ENCODE assay signal across 1 cellular context in genomic region chr19:1825909-1826556, GRCh38.
TF ChIP-seq lines count a peak whose summit lies in the region.

No MANE protein-coding gene starts in this region.

TF ChIP-seq in K562, 482 proteins besides CTCF, POLR2A, EP300 and RAD21 (continued from another document and continues in another):
- TF ChIP-seq ZNF12 (CRISPR knock-in tag; IDR thresholded peaks at IDR 0.05) (no peak), ATF7 (IDR thresholded peaks at IDR 0.05) (peak; percentile 51; the same call in 1 of the 2 replicates), NONO (IDR thresholded peaks at IDR 0.05; ENCODE audit: low read depth in 2 of 2, low read length in 1 of 2) (no peak), ZC3H11A (IDR thresholded peaks at IDR 0.05; ENCODE audit: low read depth, low read length) (no peak), FIP1L1 (IDR thresholded peaks at IDR 0.05; ENCODE audit: low read depth, low read length, poor library complexity, severe bottlenecking) (no peak), EGR1 (conservative IDR thresholded peaks at IDR 0.05) (no peak), CBX1 (IDR thresholded peaks at IDR 0.05; ENCODE audit: low read depth) (no peak), KLF6 (CRISPR knock-in tag; IDR thresholded peaks at IDR 0.05; ENCODE audit: borderline replicate concordance) (no peak), TBP (optimal IDR thresholded peaks at IDR 0.05; ENCODE audit: low read depth, low read length) (no peak), HNRNPK (IDR thresholded peaks at IDR 0.05; ENCODE audit: low read depth, low read length, poor library complexity, severe bottlenecking) (no peak), GATAD2B (IDR thresholded peaks at IDR 0.05; ENCODE audit: borderline replicate concordance) (no peak; the same call in 1 of the 2 replicates), PHF20 (IDR thresholded peaks at IDR 0.05; ENCODE audit: partially characterized antibody) (no peak), FOXA1 (IDR thresholded peaks at IDR 0.05; ENCODE audit: borderline replicate concordance) (no peak), MITF (IDR thresholded peaks at IDR 0.05) (no peak), SMC3 (conservative IDR thresholded peaks at IDR 0.05; ENCODE audit: insufficient read depth, low read depth, low read length) (peak; percentile 75), ZNF174 (CRISPR knock-in tag; IDR thresholded peaks at IDR 0.05) (no peak), TGIF2 (CRISPR knock-in tag; IDR thresholded peaks at IDR 0.05) (no peak), THAP12 (CRISPR knock-in tag; IDR thresholded peaks at IDR 0.05) (no peak), ZNF347 (CRISPR knock-in tag; IDR thresholded peaks at IDR 0.05; ENCODE audit: low read depth) (no peak), ETV6 (IDR thresholded peaks at IDR 0.05; ENCODE audit: borderline replicate concordance in 1 of 2, low read depth in 2 of 2, low read length in 1 of 2) (no peak), ETV6 (CRISPR knock-in tag; IDR thresholded peaks at IDR 0.05; ENCODE audit: borderline replicate concordance) (no peak), JUND (IDR thresholded peaks at IDR 0.05; ENCODE audit: borderline replicate concordance, low read depth, low read length) (no peak), JUND (tag; IDR thresholded peaks at IDR 0.05; ENCODE audit: borderline replicate concordance, low read depth, low read length) (no peak; the same call in 2 of the 3 replicates), RBM39 (optimal IDR thresholded peaks at IDR 0.05; ENCODE audit: low read depth, low read length) (peak; percentile 81), OTX1 (CRISPR knock-in tag; IDR thresholded peaks at IDR 0.05) (no peak), ZNF586 (CRISPR knock-in tag; conservative IDR thresholded peaks at IDR 0.05) (no peak), ZNF75A (CRISPR knock-in tag; IDR thresholded peaks at IDR 0.05) (no peak), CBFA2T2 (conservative IDR thresholded peaks at IDR 0.05) (no peak), GMEB1 (CRISPR knock-in tag; IDR thresholded peaks at IDR 0.05) (no peak), NFE2 (IDR thresholded peaks at IDR 0.05; ENCODE audit: low read depth) (no peak), HDGF (IDR thresholded peaks at IDR 0.05) (peak; percentile 92)
- TF ChIP-seq, protein P1, sequence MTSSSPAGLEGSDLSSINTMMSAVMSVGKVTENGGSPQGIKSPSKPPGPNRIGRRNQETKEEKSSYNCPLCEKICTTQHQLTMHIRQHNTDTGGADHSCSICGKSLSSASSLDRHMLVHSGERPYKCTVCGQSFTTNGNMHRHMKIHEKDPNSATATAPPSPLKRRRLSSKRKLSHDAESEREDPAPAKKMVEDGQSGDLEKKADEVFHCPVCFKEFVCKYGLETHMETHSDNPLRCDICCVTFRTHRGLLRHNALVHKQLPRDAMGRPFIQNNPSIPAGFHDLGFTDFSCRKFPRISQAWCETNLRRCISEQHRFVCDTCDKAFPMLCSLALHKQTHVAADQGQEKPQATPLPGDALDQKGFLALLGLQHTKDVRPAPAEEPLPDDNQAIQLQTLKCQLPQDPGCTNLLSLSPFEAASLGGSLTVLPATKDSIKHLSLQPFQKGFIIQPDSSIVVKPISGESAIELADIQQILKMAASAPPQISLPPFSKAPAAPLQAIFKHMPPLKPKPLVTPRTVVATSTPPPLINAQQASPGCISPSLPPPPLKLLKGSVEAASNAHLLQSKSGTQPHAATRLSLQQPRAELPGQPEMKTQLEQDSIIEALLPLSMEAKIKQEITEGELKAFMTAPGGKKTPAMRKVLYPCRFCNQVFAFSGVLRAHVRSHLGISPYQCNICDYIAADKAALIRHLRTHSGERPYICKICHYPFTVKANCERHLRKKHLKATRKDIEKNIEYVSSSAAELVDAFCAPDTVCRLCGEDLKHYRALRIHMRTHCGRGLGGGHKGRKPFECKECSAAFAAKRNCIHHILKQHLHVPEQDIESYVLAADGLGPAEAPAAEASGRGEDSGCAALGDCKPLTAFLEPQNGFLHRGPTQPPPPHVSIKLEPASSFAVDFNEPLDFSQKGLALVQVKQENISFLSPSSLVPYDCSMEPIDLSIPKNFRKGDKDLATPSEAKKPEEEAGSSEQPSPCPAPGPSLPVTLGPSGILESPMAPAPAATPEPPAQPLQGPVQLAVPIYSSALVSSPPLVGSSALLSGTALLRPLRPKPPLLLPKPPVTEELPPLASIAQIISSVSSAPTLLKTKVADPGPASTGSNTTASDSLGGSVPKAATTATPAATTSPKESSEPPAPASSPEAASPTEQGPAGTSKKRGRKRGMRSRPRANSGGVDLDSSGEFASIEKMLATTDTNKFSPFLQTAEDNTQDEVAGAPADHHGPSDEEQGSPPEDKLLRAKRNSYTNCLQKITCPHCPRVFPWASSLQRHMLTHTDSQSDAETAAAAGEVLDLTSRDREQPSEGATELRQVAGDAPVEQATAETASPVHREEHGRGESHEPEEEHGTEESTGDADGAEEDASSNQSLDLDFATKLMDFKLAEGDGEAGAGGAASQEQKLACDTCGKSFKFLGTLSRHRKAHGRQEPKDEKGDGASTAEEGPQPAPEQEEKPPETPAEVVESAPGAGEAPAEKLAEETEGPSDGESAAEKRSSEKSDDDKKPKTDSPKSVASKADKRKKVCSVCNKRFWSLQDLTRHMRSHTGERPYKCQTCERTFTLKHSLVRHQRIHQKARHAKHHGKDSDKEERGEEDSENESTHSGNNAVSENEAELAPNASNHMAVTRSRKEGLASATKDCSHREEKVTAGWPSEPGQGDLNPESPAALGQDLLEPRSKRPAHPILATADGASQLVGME (CRISPR knock-in tag; IDR thresholded peaks at IDR 0.05) = no peak
- TF ChIP-seq, protein P2, sequence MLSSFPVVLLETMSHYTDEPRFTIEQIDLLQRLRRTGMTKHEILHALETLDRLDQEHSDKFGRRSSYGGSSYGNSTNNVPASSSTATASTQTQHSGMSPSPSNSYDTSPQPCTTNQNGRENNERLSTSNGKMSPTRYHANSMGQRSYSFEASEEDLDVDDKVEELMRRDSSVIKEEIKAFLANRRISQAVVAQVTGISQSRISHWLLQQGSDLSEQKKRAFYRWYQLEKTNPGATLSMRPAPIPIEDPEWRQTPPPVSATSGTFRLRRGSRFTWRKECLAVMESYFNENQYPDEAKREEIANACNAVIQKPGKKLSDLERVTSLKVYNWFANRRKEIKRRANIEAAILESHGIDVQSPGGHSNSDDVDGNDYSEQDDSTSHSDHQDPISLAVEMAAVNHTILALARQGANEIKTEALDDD (IDR thresholded peaks at IDR 0.05) = no peak
- TF ChIP-seq, protein P3, sequence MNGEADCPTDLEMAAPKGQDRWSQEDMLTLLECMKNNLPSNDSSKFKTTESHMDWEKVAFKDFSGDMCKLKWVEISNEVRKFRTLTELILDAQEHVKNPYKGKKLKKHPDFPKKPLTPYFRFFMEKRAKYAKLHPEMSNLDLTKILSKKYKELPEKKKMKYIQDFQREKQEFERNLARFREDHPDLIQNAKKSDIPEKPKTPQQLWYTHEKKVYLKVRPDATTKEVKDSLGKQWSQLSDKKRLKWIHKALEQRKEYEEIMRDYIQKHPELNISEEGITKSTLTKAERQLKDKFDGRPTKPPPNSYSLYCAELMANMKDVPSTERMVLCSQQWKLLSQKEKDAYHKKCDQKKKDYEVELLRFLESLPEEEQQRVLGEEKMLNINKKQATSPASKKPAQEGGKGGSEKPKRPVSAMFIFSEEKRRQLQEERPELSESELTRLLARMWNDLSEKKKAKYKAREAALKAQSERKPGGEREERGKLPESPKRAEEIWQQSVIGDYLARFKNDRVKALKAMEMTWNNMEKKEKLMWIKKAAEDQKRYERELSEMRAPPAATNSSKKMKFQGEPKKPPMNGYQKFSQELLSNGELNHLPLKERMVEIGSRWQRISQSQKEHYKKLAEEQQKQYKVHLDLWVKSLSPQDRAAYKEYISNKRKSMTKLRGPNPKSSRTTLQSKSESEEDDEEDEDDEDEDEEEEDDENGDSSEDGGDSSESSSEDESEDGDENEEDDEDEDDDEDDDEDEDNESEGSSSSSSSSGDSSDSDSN (IDR thresholded peaks at IDR 0.05; ENCODE audit: borderline replicate concordance in 1 of 2, low read depth in 2 of 2, low read length in 2 of 2) = no peak
- TF ChIP-seq, protein P4, sequence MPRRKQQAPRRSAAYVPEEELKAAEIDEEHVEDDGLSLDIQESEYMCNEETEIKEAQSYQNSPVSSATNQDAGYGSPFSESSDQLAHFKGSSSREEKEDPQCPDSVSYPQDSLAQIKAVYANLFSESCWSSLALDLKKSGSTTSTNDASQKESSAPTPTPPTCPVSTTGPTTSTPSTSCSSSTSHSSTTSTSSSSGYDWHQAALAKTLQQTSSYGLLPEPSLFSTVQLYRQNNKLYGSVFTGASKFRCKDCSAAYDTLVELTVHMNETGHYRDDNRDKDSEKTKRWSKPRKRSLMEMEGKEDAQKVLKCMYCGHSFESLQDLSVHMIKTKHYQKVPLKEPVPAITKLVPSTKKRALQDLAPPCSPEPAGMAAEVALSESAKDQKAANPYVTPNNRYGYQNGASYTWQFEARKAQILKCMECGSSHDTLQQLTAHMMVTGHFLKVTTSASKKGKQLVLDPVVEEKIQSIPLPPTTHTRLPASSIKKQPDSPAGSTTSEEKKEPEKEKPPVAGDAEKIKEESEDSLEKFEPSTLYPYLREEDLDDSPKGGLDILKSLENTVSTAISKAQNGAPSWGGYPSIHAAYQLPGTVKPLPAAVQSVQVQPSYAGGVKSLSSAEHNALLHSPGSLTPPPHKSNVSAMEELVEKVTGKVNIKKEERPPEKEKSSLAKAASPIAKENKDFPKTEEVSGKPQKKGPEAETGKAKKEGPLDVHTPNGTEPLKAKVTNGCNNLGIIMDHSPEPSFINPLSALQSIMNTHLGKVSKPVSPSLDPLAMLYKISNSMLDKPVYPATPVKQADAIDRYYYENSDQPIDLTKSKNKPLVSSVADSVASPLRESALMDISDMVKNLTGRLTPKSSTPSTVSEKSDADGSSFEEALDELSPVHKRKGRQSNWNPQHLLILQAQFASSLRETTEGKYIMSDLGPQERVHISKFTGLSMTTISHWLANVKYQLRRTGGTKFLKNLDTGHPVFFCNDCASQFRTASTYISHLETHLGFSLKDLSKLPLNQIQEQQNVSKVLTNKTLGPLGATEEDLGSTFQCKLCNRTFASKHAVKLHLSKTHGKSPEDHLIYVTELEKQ (CRISPR knock-in tag; IDR thresholded peaks at IDR 0.05) = no peak
- TF ChIP-seq, protein P5, sequence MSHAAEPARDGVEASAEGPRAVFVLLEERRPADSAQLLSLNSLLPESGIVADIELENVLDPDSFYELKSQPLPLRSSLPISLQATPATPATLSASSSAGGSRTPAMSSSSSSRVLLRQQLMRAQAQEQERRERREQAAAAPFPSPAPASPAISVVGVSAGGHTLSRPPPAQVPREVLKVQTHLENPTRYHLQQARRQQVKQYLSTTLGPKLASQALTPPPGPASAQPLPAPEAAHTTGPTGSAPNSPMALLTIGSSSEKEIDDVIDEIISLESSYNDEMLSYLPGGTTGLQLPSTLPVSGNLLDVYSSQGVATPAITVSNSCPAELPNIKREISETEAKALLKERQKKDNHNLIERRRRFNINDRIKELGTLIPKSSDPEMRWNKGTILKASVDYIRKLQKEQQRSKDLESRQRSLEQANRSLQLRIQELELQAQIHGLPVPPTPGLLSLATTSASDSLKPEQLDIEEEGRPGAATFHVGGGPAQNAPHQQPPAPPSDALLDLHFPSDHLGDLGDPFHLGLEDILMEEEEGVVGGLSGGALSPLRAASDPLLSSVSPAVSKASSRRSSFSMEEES (CRISPR knock-in tag; IDR thresholded peaks at IDR 0.05) = no peak
